8 cellular contexts compared by ENCODE assay signal in the genomic region with DNA sequence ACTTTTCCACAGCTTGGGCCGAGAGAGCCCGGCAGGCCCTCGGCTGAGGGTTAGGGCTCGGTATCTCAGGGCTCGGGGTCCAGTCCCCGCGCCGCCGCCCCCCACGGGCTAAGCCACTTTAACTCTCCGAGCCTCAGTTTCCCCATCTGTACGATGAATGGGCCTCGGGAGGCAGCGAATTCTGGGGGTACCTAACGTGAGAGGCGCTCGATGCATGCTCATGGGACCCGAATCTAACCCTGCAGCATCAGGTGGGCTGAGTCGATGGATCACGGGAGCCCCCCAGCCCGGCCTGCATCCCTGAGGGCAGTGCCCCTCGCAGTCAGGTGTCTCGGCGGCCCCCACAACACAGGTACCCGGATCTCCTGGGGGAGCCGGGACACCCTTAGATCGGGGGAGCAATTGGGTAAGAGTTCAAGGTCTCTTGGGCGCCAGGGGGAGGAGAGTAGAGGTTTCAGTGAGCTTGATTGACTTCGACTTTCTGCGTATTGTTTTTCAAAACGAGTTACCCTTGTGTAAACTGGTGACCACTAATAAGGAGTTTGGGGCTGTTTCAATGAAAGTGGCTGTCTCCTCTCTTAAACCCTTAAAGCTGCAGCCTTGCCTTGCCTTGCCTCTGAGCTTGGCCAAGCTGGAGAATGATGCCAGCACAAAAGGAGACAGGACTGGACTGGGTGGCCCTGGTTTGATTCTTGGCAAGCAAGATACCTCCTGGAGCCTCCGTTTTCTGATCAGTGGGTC. TPM values are rescaled to one million over a fixed set of nuclear protein-coding genes. Genes with fewer than 3 reads are reported as not detected.
DNase-seq lines count a peak whose midpoint lies in the region; ATAC-seq and TF ChIP-seq lines count a peak whose summit lies in the region.

No MANE protein-coding gene starts in this region.

- intact Hi-C loops in Right ventricle myocardium superior (cut with DNase I): no loop called here

- TF ChIP-seq POLR2A in NB4 (IDR thresholded peaks at IDR 0.05; ENCODE audit: extremely low read depth, insufficient read length): no peak

- peaks cover 17% of the 10 kb centered on the region for H3K4me1 Mint-ChIP-seq in activated T-helper 17 cell treated with anti-CD3 and anti-CD28 coated beads, Interleukin-2, amount 50 U/mL, for 72 hours

- DNase-seq in ACHN: peak; percentile 16
- DNase-seq in GM13976 (ENCODE audit: low spot score): peak; percentile 58
- peak; percentile 70 for DNase-seq in NB4 (ENCODE audit: low read depth)
- DNase-seq in Right ventricle myocardium superior: peak; percentile 58
- DNase-seq in pons (ENCODE audit: low spot score): peak; percentile 15

- no peaks in the 10 kb centered on the region for H3K9me3 Mint-ChIP-seq in activated T-helper 17 cell treated with anti-CD3 and anti-CD28 coated beads, Interleukin-2, amount 50 U/mL, for 72 hours

- ATAC-seq in activated T-helper 17 cell treated with anti-CD3 and anti-CD28 coated beads, Interleukin-2, amount 50 U/mL, for 72 hours (replicated peaks): no peak
- ATAC-seq in Right ventricle myocardium superior (ENCODE audit: poor library complexity) (peak; percentile 15), HG03025 (IDR thresholded peaks at IDR 0.05; ENCODE audit: low FRiP score, unreplicated experiment) (no peak), HG02884 (IDR thresholded peaks at IDR 0.05; ENCODE audit: unreplicated experiment) (no peak)

- H3K4me3 ChIP-seq in NB4 (ENCODE audit: low read depth, low read length): peak overlapping the region; percentile 89

- H3K27ac Mint-ChIP-seq in activated T-helper 17 cell treated with anti-CD3 and anti-CD28 coated beads, Interleukin-2, amount 50 U/mL, for 72 hours: peak overlapping the region; percentile 84

- H3K4me3 Mint-ChIP-seq in activated T-helper 17 cell treated with anti-CD3 and anti-CD28 coated beads, Interleukin-2, amount 50 U/mL, for 72 hours: peak overlapping the region; percentile 87

- no peaks in the 10 kb centered on the region for H3K36me3 Mint-ChIP-seq in activated T-helper 17 cell treated with anti-CD3 and anti-CD28 coated beads, Interleukin-2, amount 50 U/mL, for 72 hours (ENCODE audit: low read depth)

- TF ChIP-seq CTCF in GM13976 (IDR thresholded peaks at IDR 0.05; ENCODE audit: borderline replicate concordance, control extremely low read depth, extremely low read depth, insufficient read depth, missing control alignments) (no peak), NB4 (IDR thresholded peaks at IDR 0.05; ENCODE audit: low read depth, low read length) (no peak)

- no peaks in the 10 kb centered on the region for H3K27me3 Mint-ChIP-seq in activated T-helper 17 cell treated with anti-CD3 and anti-CD28 coated beads, Interleukin-2, amount 50 U/mL, for 72 hours

- in situ Hi-C loops in ACHN (cut with HindIII; ENCODE audit: low pct_ligation_motif_present, low pct_unique_long_range_greater_than_20kb, low sequenced_read_pairs) (no loop called here), GM13976 (cut with MboI; ENCODE audit: low sequenced_read_pairs, unreplicated experiment) (no loop called here)

RNA-seq across cellular contexts. Expression of gene POR, which starts 0.6 kb away (rescaled TPM):
- total RNA-seq in activated T-helper 17 cell treated with anti-CD3 and anti-CD28 coated beads, Interleukin-2, amount 50 U/mL, for 72 hours: 10 to 100 TPM; 24.4 to 53.7 TPM
- 54.7 TPM for total RNA-seq in Right ventricle myocardium superior

RNA-seq across cellular contexts. Expression of gene RHBDD2, which starts 36.8 kb away (rescaled TPM):
- 10 to 100 TPM; 16.5 to 19.3 TPM for total RNA-seq in activated T-helper 17 cell treated with anti-CD3 and anti-CD28 coated beads, Interleukin-2, amount 50 U/mL, for 72 hours
- 16.3 TPM for total RNA-seq in Right ventricle myocardium superior

Comparison
In these comparisons a context has a peak if more than half of its experiments do, and no peak if none do; other contexts are left out.
1. DNase-seq: peak in every context shown above with its lines; median percentile 70 in NB4; 58 in GM13976; 58 in Right ventricle myocardium superior; 16 in ACHN; 15 in pons.